ENCODE assay signal across 15 cellular contexts in genomic region chr12:123958462-123958861, GRCh38.
"Had no signal": no experiment of that assay in that cellular context is flagged by ENCODE, and none has a peak within 500 bp of the region (broad histone marks: within the 10 kb centered on the region; RNA-seq: fewer than 3 reads in every experiment).

No MANE protein-coding gene starts in this region.

- ATAC-seq: SK-N-SH treated with all-trans-retinoic acid at 6 μM for 48 hours; stimulated activated effector memory CD8-positive, alpha-beta T cell treated with anti-CD3 and anti-CD28 coated beads, Interleukin-12 subunit alpha, Interleukin-12 subunit beta, amount 100 ng/mL, for 72 hours had no signal

- H3K27ac ChIP-seq: adrenal gland, colonic mucosa, esophagus muscularis mucosa, prostate gland, tibial artery, WERI-Rb-1 had no signal

- H3K36me3 ChIP-seq: adrenal gland, colonic mucosa, prostate gland, tibial artery, WERI-Rb-1 had no signal

- H3K9me3 ChIP-seq: adrenal gland, colonic mucosa, esophagus muscularis mucosa, prostate gland, tibial artery had no signal

- H3K4me1 ChIP-seq: adrenal gland, colonic mucosa, prostate gland, tibial artery had no signal

- H3K27me3 ChIP-seq: adrenal gland, colonic mucosa, esophagus muscularis mucosa, tibial artery had no signal

- DNase-seq: activated CD4-positive, alpha-beta memory T cell treated with anti-CD3 and anti-CD28 coated beads for 36 hours; activated effector memory CD4-positive, alpha-beta T cell treated with anti-CD3 and anti-CD28 coated beads, Interleukin-2, amount 50 U/mL, for 16 hours; activated T-cell treated with anti-CD3 and anti-CD28 coated beads, Interleukin-2, amount 50 U/mL, for 48 hours; adrenal gland; central memory CD4-positive, alpha-beta T cell; colonic mucosa; effector CD4-positive, alpha-beta T cell; stimulated activated CD4-positive, alpha-beta T cell treated with anti-CD3 and anti-CD28 coated beads, Interleukin-2, amount 100 ng/mL, for 24 hours; T-helper 1 cell; tibial artery; WERI-Rb-1 had no signal

- H3K4me3 ChIP-seq: adrenal gland, colonic mucosa, esophagus muscularis mucosa, prostate gland, tibial artery had no signal
